ENCODE assay signal across 1 cellular context in the genomic region with DNA sequence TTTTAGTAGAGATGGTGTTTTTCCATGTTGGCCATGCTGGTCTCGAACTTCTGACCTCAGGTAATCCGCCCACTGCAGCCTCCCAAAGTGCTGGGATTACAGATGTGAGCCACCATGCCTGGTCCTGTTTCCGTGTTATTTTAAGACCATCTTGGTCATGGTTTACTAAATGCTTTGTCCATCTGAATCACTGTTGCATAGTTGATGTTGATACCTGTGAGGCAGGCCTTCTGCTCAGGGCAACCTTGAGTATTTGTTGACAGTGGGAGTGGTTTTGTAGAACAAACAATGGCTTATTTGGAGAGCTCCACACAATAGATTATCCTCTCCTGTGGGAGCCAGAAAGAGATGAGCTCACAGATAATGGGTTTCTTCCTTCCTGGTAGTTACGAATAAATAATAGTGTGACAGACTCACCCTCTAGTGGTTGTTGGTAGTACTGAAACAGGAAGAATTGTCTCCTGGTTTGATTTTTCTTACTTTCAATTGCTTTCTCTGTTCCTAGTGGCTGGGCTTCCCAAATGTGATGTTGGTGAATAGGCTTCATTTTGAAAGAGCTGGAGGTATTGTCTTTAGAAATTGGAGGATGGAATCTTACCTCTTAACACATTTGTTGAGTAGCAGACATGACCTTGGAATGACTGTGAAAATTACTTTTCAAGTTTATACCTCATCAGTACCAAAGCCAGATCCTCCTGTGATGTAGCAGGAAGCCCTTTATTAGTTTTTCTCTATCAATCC.
TF ChIP-seq lines count a peak whose summit lies in the region.

No MANE protein-coding gene starts in this region.

TF ChIP-seq in HepG2, 621 proteins besides CTCF, POLR2A, EP300 and RAD21 (continued from another document and continues in another):
- no peak for TF ChIP-seq ZNF253 (CRISPR knock-in tag; IDR thresholded peaks at IDR 0.05; ENCODE audit: borderline replicate concordance)
- TF ChIP-seq, protein P1, sequence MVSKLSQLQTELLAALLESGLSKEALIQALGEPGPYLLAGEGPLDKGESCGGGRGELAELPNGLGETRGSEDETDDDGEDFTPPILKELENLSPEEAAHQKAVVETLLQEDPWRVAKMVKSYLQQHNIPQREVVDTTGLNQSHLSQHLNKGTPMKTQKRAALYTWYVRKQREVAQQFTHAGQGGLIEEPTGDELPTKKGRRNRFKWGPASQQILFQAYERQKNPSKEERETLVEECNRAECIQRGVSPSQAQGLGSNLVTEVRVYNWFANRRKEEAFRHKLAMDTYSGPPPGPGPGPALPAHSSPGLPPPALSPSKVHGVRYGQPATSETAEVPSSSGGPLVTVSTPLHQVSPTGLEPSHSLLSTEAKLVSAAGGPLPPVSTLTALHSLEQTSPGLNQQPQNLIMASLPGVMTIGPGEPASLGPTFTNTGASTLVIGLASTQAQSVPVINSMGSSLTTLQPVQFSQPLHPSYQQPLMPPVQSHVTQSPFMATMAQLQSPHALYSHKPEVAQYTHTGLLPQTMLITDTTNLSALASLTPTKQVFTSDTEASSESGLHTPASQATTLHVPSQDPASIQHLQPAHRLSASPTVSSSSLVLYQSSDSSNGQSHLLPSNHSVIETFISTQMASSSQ (IDR thresholded peaks at IDR 0.05; ENCODE audit: low read depth), result no peak
- TF ChIP-seq, protein P1 (CRISPR knock-in tag; IDR thresholded peaks at IDR 0.05; ENCODE audit: borderline replicate concordance), result peak; percentile 66; the same call in 1 of the 2 replicates
- no peak for TF ChIP-seq NFE2L1 (CRISPR knock-in tag; IDR thresholded peaks at IDR 0.05; ENCODE audit: borderline replicate concordance)
- TF ChIP-seq ZFY (CRISPR knock-in tag; IDR thresholded peaks at IDR 0.05), result no peak
- no peak for TF ChIP-seq ZNF354B (CRISPR knock-in tag; IDR thresholded peaks at IDR 0.05)
- peak; percentile 83 for TF ChIP-seq RARA (CRISPR knock-in tag; IDR thresholded peaks at IDR 0.05)
- peak; percentile 65 for TF ChIP-seq HDAC1 (CRISPR knock-in tag; IDR thresholded peaks at IDR 0.05)
- 0 out of 2 replicates have a peak, but pooled peaks have one; percentile 42 for TF ChIP-seq ZSCAN31 (CRISPR knock-in tag; IDR thresholded peaks at IDR 0.05; ENCODE audit: low read depth)
- TF ChIP-seq NBN (conservative IDR thresholded peaks at IDR 0.05), result no peak
- TF ChIP-seq, protein P2, sequence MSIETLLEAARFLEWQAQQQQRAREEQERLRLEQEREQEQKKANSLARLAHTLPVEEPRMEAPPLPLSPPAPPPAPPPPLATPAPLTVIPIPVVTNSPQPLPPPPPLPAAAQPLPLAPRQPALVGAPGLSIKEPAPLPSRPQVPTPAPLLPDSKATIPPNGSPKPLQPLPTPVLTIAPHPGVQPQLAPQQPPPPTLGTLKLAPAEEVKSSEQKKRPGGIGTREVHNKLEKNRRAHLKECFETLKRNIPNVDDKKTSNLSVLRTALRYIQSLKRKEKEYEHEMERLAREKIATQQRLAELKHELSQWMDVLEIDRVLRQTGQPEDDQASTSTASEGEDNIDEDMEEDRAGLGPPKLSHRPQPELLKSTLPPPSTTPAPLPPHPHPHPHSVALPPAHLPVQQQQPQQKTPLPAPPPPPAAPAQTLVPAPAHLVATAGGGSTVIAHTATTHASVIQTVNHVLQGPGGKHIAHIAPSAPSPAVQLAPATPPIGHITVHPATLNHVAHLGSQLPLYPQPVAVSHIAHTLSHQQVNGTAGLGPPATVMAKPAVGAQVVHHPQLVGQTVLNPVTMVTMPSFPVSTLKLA (IDR thresholded peaks at IDR 0.05), result peak; percentile 33; the same call in 1 of the 2 replicates
- TF ChIP-seq MIXL1 (CRISPR knock-in tag; IDR thresholded peaks at IDR 0.05), result peak; percentile 66; the same call in 1 of the 2 replicates
- no peak for TF ChIP-seq PHF8 (CRISPR knock-in tag; IDR thresholded peaks at IDR 0.05)
- peak; percentile 83 for TF ChIP-seq DPF2 (CRISPR knock-in tag; IDR thresholded peaks at IDR 0.05; ENCODE audit: borderline replicate concordance, low read depth)
- no peak for TF ChIP-seq ZBTB20 (CRISPR knock-in tag; IDR thresholded peaks at IDR 0.05; ENCODE audit: borderline replicate concordance, low read depth)
- TF ChIP-seq, protein P3, sequence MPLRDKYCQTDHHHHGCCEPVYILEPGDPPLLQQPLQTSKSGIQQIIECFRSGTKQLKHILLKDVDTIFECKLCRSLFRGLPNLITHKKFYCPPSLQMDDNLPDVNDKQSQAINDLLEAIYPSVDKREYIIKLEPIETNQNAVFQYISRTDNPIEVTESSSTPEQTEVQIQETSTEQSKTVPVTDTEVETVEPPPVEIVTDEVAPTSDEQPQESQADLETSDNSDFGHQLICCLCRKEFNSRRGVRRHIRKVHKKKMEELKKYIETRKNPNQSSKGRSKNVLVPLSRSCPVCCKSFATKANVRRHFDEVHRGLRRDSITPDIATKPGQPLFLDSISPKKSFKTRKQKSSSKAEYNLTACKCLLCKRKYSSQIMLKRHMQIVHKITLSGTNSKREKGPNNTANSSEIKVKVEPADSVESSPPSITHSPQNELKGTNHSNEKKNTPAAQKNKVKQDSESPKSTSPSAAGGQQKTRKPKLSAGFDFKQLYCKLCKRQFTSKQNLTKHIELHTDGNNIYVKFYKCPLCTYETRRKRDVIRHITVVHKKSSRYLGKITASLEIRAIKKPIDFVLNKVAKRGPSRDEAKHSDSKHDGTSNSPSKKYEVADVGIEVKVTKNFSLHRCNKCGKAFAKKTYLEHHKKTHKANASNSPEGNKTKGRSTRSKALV (CRISPR knock-in tag; IDR thresholded peaks at IDR 0.05), result 0 out of 2 replicates have a peak, but pooled peaks have one; percentile 38
- peak; percentile 92 for TF ChIP-seq GATAD2A (CRISPR knock-in tag; IDR thresholded peaks at IDR 0.05)
- no peak for TF ChIP-seq MEIS2 (CRISPR knock-in tag; IDR thresholded peaks at IDR 0.05)
- TF ChIP-seq BCL6 (CRISPR knock-in tag; IDR thresholded peaks at IDR 0.05), result peak; percentile 83
- TF ChIP-seq ATRX (CRISPR knock-in tag; IDR thresholded peaks at IDR 0.05; ENCODE audit: borderline replicate concordance), result no peak
- TF ChIP-seq ZBTB3 (CRISPR knock-in tag; IDR thresholded peaks at IDR 0.05; ENCODE audit: borderline replicate concordance, low read depth), result no peak
- TF ChIP-seq PLRG1 (conservative IDR thresholded peaks at IDR 0.05), result no peak
- TF ChIP-seq SKI (IDR thresholded peaks at IDR 0.05; ENCODE audit: partially characterized antibody), result no peak
- TF ChIP-seq, protein P4, sequence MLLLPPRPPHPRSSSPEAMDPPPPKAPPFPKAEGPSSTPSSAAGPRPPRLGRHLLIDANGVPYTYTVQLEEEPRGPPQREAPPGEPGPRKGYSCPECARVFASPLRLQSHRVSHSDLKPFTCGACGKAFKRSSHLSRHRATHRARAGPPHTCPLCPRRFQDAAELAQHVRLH (CRISPR knock-in tag; IDR thresholded peaks at IDR 0.05; ENCODE audit: borderline replicate concordance, low read depth), result peak; percentile 47; the same call in 1 of the 2 replicates
- TF ChIP-seq MAZ (IDR thresholded peaks at IDR 0.05; ENCODE audit: borderline replicate concordance, low read depth, low read length), result no peak
- no peak for TF ChIP-seq MAZ (CRISPR knock-in tag; IDR thresholded peaks at IDR 0.05; ENCODE audit: low read depth)
- no peak; the same call in 1 of the 2 replicates for TF ChIP-seq CCDC6 (CRISPR knock-in tag; IDR thresholded peaks at IDR 0.05)
- TF ChIP-seq CENPT (CRISPR knock-in tag; IDR thresholded peaks at IDR 0.05; ENCODE audit: low read depth), result no peak
- no peak for TF ChIP-seq GTF2F1 (IDR thresholded peaks at IDR 0.05; ENCODE audit: low read length)
- TF ChIP-seq CEBPG (CRISPR knock-in tag; IDR thresholded peaks at IDR 0.05), result 0 out of 2 replicates have a peak, but pooled peaks have one; percentile 47
- TF ChIP-seq, protein P5, sequence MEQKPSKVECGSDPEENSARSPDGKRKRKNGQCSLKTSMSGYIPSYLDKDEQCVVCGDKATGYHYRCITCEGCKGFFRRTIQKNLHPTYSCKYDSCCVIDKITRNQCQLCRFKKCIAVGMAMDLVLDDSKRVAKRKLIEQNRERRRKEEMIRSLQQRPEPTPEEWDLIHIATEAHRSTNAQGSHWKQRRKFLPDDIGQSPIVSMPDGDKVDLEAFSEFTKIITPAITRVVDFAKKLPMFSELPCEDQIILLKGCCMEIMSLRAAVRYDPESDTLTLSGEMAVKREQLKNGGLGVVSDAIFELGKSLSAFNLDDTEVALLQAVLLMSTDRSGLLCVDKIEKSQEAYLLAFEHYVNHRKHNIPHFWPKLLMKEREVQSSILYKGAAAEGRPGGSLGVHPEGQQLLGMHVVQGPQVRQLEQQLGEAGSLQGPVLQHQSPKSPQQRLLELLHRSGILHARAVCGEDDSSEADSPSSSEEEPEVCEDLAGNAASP (CRISPR knock-in tag; IDR thresholded peaks at IDR 0.05; ENCODE audit: borderline replicate concordance), result peak; percentile 45; the same call in 1 of the 2 replicates
- TF ChIP-seq TAF1 (CRISPR knock-in tag; IDR thresholded peaks at IDR 0.05), result no peak
- peak; percentile 82 for TF ChIP-seq ZMYM4 (CRISPR knock-in tag; IDR thresholded peaks at IDR 0.05)
- TF ChIP-seq AGO1 (IDR thresholded peaks at IDR 0.05; ENCODE audit: low read depth, low read length, poor library complexity, severe bottlenecking), result no peak
- TF ChIP-seq, protein P6, sequence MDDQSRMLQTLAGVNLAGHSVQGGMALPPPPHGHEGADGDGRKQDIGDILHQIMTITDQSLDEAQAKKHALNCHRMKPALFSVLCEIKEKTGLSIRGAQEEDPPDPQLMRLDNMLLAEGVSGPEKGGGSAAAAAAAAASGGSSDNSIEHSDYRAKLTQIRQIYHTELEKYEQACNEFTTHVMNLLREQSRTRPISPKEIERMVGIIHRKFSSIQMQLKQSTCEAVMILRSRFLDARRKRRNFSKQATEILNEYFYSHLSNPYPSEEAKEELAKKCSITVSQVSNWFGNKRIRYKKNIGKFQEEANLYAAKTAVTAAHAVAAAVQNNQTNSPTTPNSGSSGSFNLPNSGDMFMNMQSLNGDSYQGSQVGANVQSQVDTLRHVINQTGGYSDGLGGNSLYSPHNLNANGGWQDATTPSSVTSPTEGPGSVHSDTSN (CRISPR knock-in tag; IDR thresholded peaks at IDR 0.05; ENCODE audit: borderline replicate concordance), result no peak
- no peak for TF ChIP-seq PAX8 (CRISPR knock-in tag; IDR thresholded peaks at IDR 0.05; ENCODE audit: borderline replicate concordance)
- TF ChIP-seq, protein P7, sequence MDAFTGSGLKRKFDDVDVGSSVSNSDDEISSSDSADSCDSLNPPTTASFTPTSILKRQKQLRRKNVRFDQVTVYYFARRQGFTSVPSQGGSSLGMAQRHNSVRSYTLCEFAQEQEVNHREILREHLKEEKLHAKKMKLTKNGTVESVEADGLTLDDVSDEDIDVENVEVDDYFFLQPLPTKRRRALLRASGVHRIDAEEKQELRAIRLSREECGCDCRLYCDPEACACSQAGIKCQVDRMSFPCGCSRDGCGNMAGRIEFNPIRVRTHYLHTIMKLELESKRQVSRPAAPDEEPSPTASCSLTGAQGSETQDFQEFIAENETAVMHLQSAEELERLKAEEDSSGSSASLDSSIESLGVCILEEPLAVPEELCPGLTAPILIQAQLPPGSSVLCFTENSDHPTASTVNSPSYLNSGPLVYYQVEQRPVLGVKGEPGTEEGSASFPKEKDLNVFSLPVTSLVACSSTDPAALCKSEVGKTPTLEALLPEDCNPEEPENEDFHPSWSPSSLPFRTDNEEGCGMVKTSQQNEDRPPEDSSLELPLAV (CRISPR knock-in tag; conservative IDR thresholded peaks at IDR 0.05; ENCODE audit: low read depth), result no peak
- TF ChIP-seq SMC3 (IDR thresholded peaks at IDR 0.05; ENCODE audit: low read length), result peak; percentile 88
- TF ChIP-seq ZNF775 (CRISPR knock-in tag; IDR thresholded peaks at IDR 0.05; ENCODE audit: borderline replicate concordance), result no peak
- 0 out of 2 replicates have a peak, but pooled peaks have one; percentile 20 for TF ChIP-seq ZNF652 (CRISPR knock-in tag; IDR thresholded peaks at IDR 0.05; ENCODE audit: borderline replicate concordance, low read depth)
- TF ChIP-seq ELF1 (CRISPR knock-in tag; IDR thresholded peaks at IDR 0.05), result 0 out of 2 replicates have a peak, but pooled peaks have one; percentile 50
- peak; percentile 84 for TF ChIP-seq NCOA2 (CRISPR knock-in tag; IDR thresholded peaks at IDR 0.05)
- TF ChIP-seq DNMT1 (CRISPR knock-in tag; IDR thresholded peaks at IDR 0.05), result no peak
- no peak for TF ChIP-seq ZNF30 (CRISPR knock-in tag; IDR thresholded peaks at IDR 0.05)
- TF ChIP-seq SNAI1 (CRISPR knock-in tag; IDR thresholded peaks at IDR 0.05; ENCODE audit: borderline replicate concordance), result no peak
- TF ChIP-seq POLR2G (IDR thresholded peaks at IDR 0.05; ENCODE audit: low read depth, low read length), result no peak
- TF ChIP-seq, protein P8, sequence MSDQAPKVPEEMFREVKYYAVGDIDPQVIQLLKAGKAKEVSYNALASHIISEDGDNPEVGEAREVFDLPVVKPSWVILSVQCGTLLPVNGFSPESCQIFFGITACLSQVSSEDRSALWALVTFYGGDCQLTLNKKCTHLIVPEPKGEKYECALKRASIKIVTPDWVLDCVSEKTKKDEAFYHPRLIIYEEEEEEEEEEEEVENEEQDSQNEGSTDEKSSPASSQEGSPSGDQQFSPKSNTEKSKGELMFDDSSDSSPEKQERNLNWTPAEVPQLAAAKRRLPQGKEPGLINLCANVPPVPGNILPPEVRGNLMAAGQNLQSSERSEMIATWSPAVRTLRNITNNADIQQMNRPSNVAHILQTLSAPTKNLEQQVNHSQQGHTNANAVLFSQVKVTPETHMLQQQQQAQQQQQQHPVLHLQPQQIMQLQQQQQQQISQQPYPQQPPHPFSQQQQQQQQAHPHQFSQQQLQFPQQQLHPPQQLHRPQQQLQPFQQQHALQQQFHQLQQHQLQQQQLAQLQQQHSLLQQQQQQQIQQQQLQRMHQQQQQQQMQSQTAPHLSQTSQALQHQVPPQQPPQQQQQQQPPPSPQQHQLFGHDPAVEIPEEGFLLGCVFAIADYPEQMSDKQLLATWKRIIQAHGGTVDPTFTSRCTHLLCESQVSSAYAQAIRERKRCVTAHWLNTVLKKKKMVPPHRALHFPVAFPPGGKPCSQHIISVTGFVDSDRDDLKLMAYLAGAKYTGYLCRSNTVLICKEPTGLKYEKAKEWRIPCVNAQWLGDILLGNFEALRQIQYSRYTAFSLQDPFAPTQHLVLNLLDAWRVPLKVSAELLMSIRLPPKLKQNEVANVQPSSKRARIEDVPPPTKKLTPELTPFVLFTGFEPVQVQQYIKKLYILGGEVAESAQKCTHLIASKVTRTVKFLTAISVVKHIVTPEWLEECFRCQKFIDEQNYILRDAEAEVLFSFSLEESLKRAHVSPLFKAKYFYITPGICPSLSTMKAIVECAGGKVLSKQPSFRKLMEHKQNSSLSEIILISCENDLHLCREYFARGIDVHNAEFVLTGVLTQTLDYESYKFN (CRISPR knock-in tag; conservative IDR thresholded peaks at IDR 0.05), result peak; percentile 90
